In the genomic region with DNA sequence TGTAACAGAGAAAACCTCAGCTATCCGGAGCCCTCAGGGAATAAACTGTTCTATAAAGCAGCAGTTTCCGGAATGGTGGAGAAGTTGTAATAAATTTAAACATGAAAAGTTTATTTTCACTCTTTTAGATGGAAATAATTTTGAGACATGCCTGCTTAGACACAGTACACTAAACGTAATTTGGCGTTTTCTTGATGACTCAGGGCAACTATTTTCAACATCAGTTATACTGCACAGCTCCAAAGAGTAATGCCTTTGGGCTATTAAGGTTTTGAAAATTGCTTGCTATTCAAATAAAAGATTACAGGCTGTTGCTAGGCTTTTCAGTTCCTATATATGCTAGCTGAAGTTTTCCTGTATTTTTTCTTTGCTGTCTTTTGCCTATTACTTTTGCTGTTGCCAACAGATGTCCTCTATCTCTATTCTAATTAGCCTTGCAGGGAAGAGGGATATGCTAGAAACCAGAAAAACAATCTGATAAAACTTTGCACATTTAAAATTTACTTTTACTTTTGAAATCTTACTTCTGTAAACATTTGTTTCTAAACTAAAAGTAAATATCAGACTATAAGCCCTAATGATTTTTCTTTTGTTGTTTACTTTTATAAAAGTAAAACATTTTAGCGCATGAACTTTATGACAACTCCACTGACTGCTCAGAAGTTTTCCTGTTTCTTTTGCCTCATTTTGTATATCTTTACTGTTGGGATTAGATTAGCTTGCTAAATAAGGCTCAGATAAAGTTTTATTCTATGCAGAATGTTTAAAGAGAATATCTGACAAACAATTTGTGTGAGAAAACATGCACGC, we compare ENCODE assay signal across 11 cellular contexts.
DNase-seq lines count a peak whose midpoint lies in the region; ATAC-seq and TF ChIP-seq lines count a peak whose summit lies in the region.
"Had no signal": no experiment of that assay in that cellular context is flagged by ENCODE, and none has a peak within 500 bp of the region (broad histone marks: within the 10 kb centered on the region; RNA-seq: fewer than 3 reads in every experiment).

No MANE protein-coding gene starts in this region.

- H3K27me3 Mint-ChIP-seq in MCF 10A (ENCODE audit: insufficient read depth, unreplicated experiment) = no peaks in the 10 kb centered on the region
- H3K27me3 Mint-ChIP-seq: activated naive CD8-positive, alpha-beta T cell had no signal

- no TSS peak for BruUV-seq in MCF 10A (replicated peaks; lab: Mats Ljungman, UMichigan)

- H3K36me3 Mint-ChIP-seq in MCF 10A (ENCODE audit: insufficient read depth, unreplicated experiment) = peaks cover 22% of the 10 kb centered on the region

- in situ Hi-C loops in SK-MEL-5 (cut with HindIII; ENCODE audit: low pct_unique_long_range_greater_than_20kb, low sequenced_read_pairs) = no loop called here

- ATAC-seq in GM21381 (IDR thresholded peaks at IDR 0.05; ENCODE audit: unreplicated experiment) (no peak), HG03520 (IDR thresholded peaks at IDR 0.05; ENCODE audit: unreplicated experiment) (no peak)

- TF ChIP-seq POLR2A in breast epithelium (IDR thresholded peaks at IDR 0.05) = no peak

- TF ChIP-seq CTCF in MCF 10A (IDR thresholded peaks at IDR 0.05; ENCODE audit: unreplicated experiment) (no peak), breast epithelium (IDR thresholded peaks at IDR 0.05) (no peak)

- H3K9me3 Mint-ChIP-seq in MCF 10A (ENCODE audit: unreplicated experiment) = no peaks in the 10 kb centered on the region
- H3K9me3 Mint-ChIP-seq: neural crest cell had no signal

- peak overlapping the region; percentile 9 for H3K27ac Mint-ChIP-seq in MCF 10A (ENCODE audit: low read depth, unreplicated experiment)
- H3K27ac Mint-ChIP-seq: activated naive CD8-positive, alpha-beta T cell had no signal

- H3K27me3 ChIP-seq in breast epithelium = no peaks in the 10 kb centered on the region

- no peaks in the 10 kb centered on the region for H3K4me1 Mint-ChIP-seq in MCF 10A (ENCODE audit: insufficient read depth, unreplicated experiment)
- H3K4me1 Mint-ChIP-seq: neural crest cell had no signal

- no peak overlapping the region for H3K27ac ChIP-seq in breast epithelium

- no peak overlapping the region for H3K4me3 Mint-ChIP-seq in MCF 10A (ENCODE audit: unreplicated experiment)
- H3K4me3 Mint-ChIP-seq: activated naive CD8-positive, alpha-beta T cell; neural crest cell had no signal

- CTCF ChIA-PET in MCF 10A (lab: Yijun Ruan, JAX) = interaction anchor here (0.8 kb wide), 1 partner anchor 20 kb away, joined by 4 read pairs; no protein-coding TSS in a partner anchor

- DNase-seq in MCF 10A (ENCODE audit: unreplicated experiment) (peak; percentile 53), breast epithelium (ENCODE audit: low spot score in 2 of 2) (no peak), SK-MEL-5 (ENCODE audit: low read depth, low spot score) (peak; percentile 24), foreskin melanocyte (peak; percentile 59), hippocampal formation (lab: John Stamatoyannopoulos, UW) (no peak), HUDEP-2 (lab: John Stamatoyannopoulos, UW; ENCODE audit: unreplicated experiment in 76 of 76) (no peak)
- DNase-seq: stimulated activated naive CD4-positive, alpha-beta T cell had no signal

- H3K4me3 ChIP-seq in breast epithelium = no peak overlapping the region

- intact Hi-C loops in MCF 10A (cut with micrococcal nuclease) (no loop called here), breast epithelium (cut with DNase I; ENCODE audit: low total_unique reads) (no loop called here)

- H3K36me3 ChIP-seq in breast epithelium = no peaks in the 10 kb centered on the region

- no peaks in the 10 kb centered on the region for H3K4me1 ChIP-seq in breast epithelium

- POLR2A ChIA-PET in MCF 10A (lab: Yijun Ruan, JAX) = interaction anchor here (0.7 to 2.7 kb wide), 6 partner anchors 11 to 312 kb away, joined by 3 to 12 read pairs (median 5); a partner anchor contains a TSS

- no peaks in the 10 kb centered on the region for H3K9me3 ChIP-seq in breast epithelium

Comparison
In these comparisons a context has a peak if more than half of its experiments do, and no peak if none do; other contexts are left out.
1. DNase-seq: peak in MCF 10A (single experiment), SK-MEL-5 (single experiment) and foreskin melanocyte (single experiment); none in breast epithelium (0 of 2), hippocampal formation (0 of 2) and HUDEP-2 (0 of 76).